In the genomic region with DNA sequence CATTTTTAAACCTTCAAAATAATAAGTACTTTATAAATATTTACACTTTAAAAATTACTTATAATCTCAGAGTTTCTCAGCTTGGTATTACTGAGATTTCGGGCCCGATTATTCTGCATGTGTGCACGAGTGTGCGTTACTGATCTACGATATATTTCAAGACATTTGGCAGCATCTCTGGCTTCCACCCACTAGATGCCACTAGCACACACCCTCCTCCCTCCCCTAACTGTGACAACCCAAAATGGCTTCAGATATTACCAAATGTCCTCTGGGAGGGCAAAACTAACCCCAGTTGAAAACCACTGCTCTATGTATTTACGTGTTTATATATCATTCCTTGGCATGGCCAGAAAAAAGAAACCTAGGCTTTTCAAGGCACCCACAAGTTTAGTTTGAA, we compare ENCODE assay signal across 12 cellular contexts.
A peak's percentile ranks its signal among the peaks of the same experiment; 100 is the strongest.
DNase-seq lines count a peak whose midpoint lies in the region; ATAC-seq, FAIRE-seq and TF ChIP-seq lines count a peak whose summit lies in the region.
"Had no signal": no experiment of that assay in that cellular context is flagged by ENCODE, and none has a peak within 500 bp of the region (broad histone marks: within the 10 kb centered on the region; RNA-seq: fewer than 3 reads in every experiment).

No MANE protein-coding gene starts in this region.

- no peaks in the 10 kb centered on the region for H3K27me3 Mint-ChIP-seq in T-helper 2 cell treated with Interferon-gamma antibody and Interleukin-4, amounts not matched to agents 5 μg/mL and 100 μg/mL, for 36 hours (ENCODE audit: low read depth)

- peak overlapping the region; percentile 47 for H3K27ac Mint-ChIP-seq in T-helper 2 cell treated with Interferon-gamma antibody and Interleukin-4, amounts not matched to agents 5 μg/mL and 100 μg/mL, for 36 hours

- no peaks in the 10 kb centered on the region for H3K27me3 ChIP-seq in right atrium auricular region
- H3K27me3 ChIP-seq in PC-3 (ENCODE audit: low read length) = no peaks in the 10 kb centered on the region
- H3K27me3 ChIP-seq: upper lobe of left lung had no signal

- H3K9me3 ChIP-seq in right atrium auricular region (no peaks in the 10 kb centered on the region), PC-3 (ENCODE audit: low read length) (no peaks in the 10 kb centered on the region)
- H3K9me3 ChIP-seq: upper lobe of left lung had no signal

- no peak overlapping the region for H2AFZ ChIP-seq in PC-3 (ENCODE audit: low read length)

- H3K27ac ChIP-seq in right atrium auricular region = peak overlapping the region; percentile 20 to 24
- no peak overlapping the region for H3K27ac ChIP-seq in PC-3 (ENCODE audit: low read length)

- intact Hi-C loops in PC-3 (cut with micrococcal nuclease) = no loop called here

- no peak overlapping the region for H3K4me2 ChIP-seq in PC-3 (ENCODE audit: low read length)

- peaks cover 27% of the 10 kb centered on the region for H3K36me3 Mint-ChIP-seq in T-helper 2 cell treated with Interferon-gamma antibody and Interleukin-4, amounts not matched to agents 5 μg/mL and 100 μg/mL, for 36 hours (ENCODE audit: low read depth)

- DNase-seq in AG08395 (ENCODE audit: low spot score) (peak; percentile 17), GM18507 (ENCODE audit: extremely low spot score, insufficient read length, low read depth) (no peak), right atrium auricular region (ENCODE audit: low spot score) (no peak), GM19238 (ENCODE audit: insufficient read length, low spot score) (no peak), COLO668 (lab: John Stamatoyannopoulos, UW; ENCODE audit: unreplicated experiment) (no peak), PC-3 (no peak), EL (no peak)
- no peak for DNase-seq in T-helper 2 cell treated with Interferon-gamma antibody and Interleukin-4, amounts not matched to agents 5 μg/mL and 100 μg/mL, for 36 hours (ENCODE audit: low spot score)
- DNase-seq: activated CD4-positive, alpha-beta T cell treated with anti-CD3 and anti-CD28 coated beads for 48 hours; DMS79 treated with DMSO at 0.1 percent for 48 hours; NCI-H446 treated with DMSO at 0.1 percent for 48 hours; upper lobe of left lung had no signal

- no TSS peak for BruUV-seq in PC-3 (replicated peaks; lab: Mats Ljungman, UMichigan)

- POLR2A ChIA-PET in PC-3 (lab: Charles Lee; ENCODE audit: unreplicated experiment) = no interaction called here

- peaks cover 0 to 62% of the 10 kb centered on the region in 2 donors for H3K4me1 ChIP-seq in right atrium auricular region
- H3K4me1 ChIP-seq in PC-3 (ENCODE audit: insufficient read depth, low read length) = no peaks in the 10 kb centered on the region

- no peak for ATAC-seq in PC-3

- H3K79me2 ChIP-seq in PC-3 (ENCODE audit: low read length) = no peaks in the 10 kb centered on the region

- CTCF ChIA-PET in PC-3 (lab: Charles Lee) = no interaction called here

- H3K36me3 ChIP-seq in right atrium auricular region (no peaks in the 10 kb centered on the region), PC-3 (ENCODE audit: low read depth, low read length) (no peaks in the 10 kb centered on the region)

- no peak overlapping the region for H3K9ac ChIP-seq in PC-3 (ENCODE audit: low read length)

- no peaks in the 10 kb centered on the region for H3K9me2 ChIP-seq in PC-3 (replicated peaks; ENCODE audit: low read length)

- TF ChIP-seq CTCF in right atrium auricular region (IDR thresholded peaks at IDR 0.05) (peak in 1 of 2 donors; percentile 28), PC-3 (conservative IDR thresholded peaks at IDR 0.05; ENCODE audit: low read depth, low read length) (no peak)

- FAIRE-seq in GM18507 (lab: Jason Lieb, UNC) = peak; percentile 72

- no peak overlapping the region for H3K4me3 ChIP-seq in right atrium auricular region
- H3K4me3 ChIP-seq in PC-3 (ENCODE audit: low read length) = no peak overlapping the region
- H3K4me3 ChIP-seq: upper lobe of left lung had no signal

- no peaks in the 10 kb centered on the region for H4K20me1 ChIP-seq in PC-3 (ENCODE audit: low read length)

- H3K4me3 Mint-ChIP-seq in T-helper 2 cell treated with Interferon-gamma antibody and Interleukin-4, amounts not matched to agents 5 μg/mL and 100 μg/mL, for 36 hours = no peak overlapping the region

- H3F3A ChIP-seq in PC-3 (ENCODE audit: low read length, unreplicated experiment) = no peaks in the 10 kb centered on the region

- H3K9me3 Mint-ChIP-seq in T-helper 2 cell treated with Interferon-gamma antibody and Interleukin-4, amounts not matched to agents 5 μg/mL and 100 μg/mL, for 36 hours = no peaks in the 10 kb centered on the region

- peaks cover 69% of the 10 kb centered on the region for H3K4me1 Mint-ChIP-seq in T-helper 2 cell treated with Interferon-gamma antibody and Interleukin-4, amounts not matched to agents 5 μg/mL and 100 μg/mL, for 36 hours (ENCODE audit: low read depth)
